1 cellular context compared by ENCODE assay signal in genomic region chr17:31653710-31654109, GRCh38.
TF ChIP-seq lines count a peak whose summit lies in the region.

No MANE protein-coding gene starts in this region.

TF ChIP-seq in A549, 52 proteins besides CTCF, POLR2A, EP300 and RAD21 (continued from another document):
- TF ChIP-seq REST (IDR thresholded peaks at IDR 0.05), result no peak
- TF ChIP-seq PBX3 (IDR thresholded peaks at IDR 0.05), result no peak
